In the genomic region with DNA sequence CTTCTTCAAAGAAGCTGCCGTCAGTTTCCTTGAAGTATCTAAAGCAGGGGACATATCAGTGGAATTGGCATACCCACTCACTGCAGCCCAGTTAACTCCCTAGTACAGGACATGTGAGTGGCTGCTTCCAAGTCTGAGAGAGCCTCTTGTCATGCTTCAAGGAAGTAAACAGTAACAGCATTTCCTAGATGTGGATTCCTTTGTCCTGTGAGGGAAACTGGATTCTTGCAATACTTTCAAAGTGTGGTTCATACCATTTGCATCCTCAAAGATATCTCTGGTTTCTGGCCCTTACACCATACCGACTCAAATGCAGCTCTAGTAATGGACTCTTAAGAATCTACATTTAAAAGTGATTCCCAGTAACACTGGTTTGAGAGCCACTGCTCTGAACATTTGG, we compare ENCODE assay signal across 1 cellular context.
TF ChIP-seq lines count a peak whose summit lies in the region.

No MANE protein-coding gene starts in this region.

TF ChIP-seq in IMR-90, 13 proteins besides CTCF, POLR2A, EP300 and RAD21 (continued from another document):
- no peak for TF ChIP-seq USF2 (IDR thresholded peaks at IDR 0.05; ENCODE audit: low read depth, low read length)
TF ChIP-seq in IMR-90: peak in this region for 0.
